In genomic region chr7:118477026-118477425, GRCh38 we compare ENCODE assay signal across 25 cellular contexts.
"Had no signal": no experiment of that assay in that cellular context is flagged by ENCODE, and none has a peak within 500 bp of the region (broad histone marks: within the 10 kb centered on the region; RNA-seq: fewer than 3 reads in every experiment).

No MANE protein-coding gene starts in this region.

- FAIRE-seq: small intestine, urothelium cell line had no signal

- H2AFZ ChIP-seq: neural progenitor cell, parathyroid adenoma had no signal

- H3K4me3 ChIP-seq: neural progenitor cell, ovary, psoas muscle, right lobe of liver, sigmoid colon, stomach, thoracic aorta, thyroid gland, tibial nerve, upper lobe of left lung, vagina had no signal

- H3K36me3 ChIP-seq: neural progenitor cell, ovary, right lobe of liver, sigmoid colon, stomach, thoracic aorta, thyroid gland, tibial nerve, upper lobe of left lung, vagina had no signal

- DNase-seq: occipital lobe; ovary; posterior cingulate gyrus; psoas muscle; right cardiac atrium; right lobe of liver; sigmoid colon; small intestine; stimulated activated CD4-positive, alpha-beta T cell treated with anti-CD3 and anti-CD28 coated beads, Interleukin-15, amount 100 ng/mL, for 24 hours; stimulated activated CD4-positive, alpha-beta T cell treated with anti-CD3 and anti-CD28 coated beads, Interleukin-2, amount 100 ng/mL, for 24 hours; stimulated activated CD4-positive, alpha-beta T cell treated with anti-CD3 and anti-CD28 coated beads, Interleukin-2, amount 100 ng/mL, for 48 hours; stimulated activated CD4-positive, alpha-beta T cell treated with anti-CD3 and anti-CD28 coated beads, Interleukin-4, amount 100 ng/mL, for 24 hours; stimulated activated naive B cell treated with anti-CD40 and anti-IgM and Interleukin-4, amounts not matched to agents 10 μg/mL and 1 μg/mL and 100 μg/mL, for 72 hours; stimulated activated naive CD4-positive, alpha-beta T cell treated with Interleukin-2 at 50 U/mL for 16 hours; stomach; thyroid gland; trophoblast cell; upper lobe of left lung had no signal

- H3K4me1 ChIP-seq: neural progenitor cell, parathyroid adenoma, psoas muscle, right lobe of liver, sigmoid colon, stomach, thyroid gland, tibial nerve, upper lobe of left lung, vagina had no signal

- H3K79me2 ChIP-seq: parathyroid adenoma had no signal

- ATAC-seq: psoas muscle; right cardiac atrium; right lobe of liver; stimulated activated effector memory CD8-positive, alpha-beta T cell treated with anti-CD3 and anti-CD28 coated beads, Interleukin-12 subunit alpha, Interleukin-12 subunit beta, amount 100 ng/mL, for 72 hours; stimulated activated naive B cell treated with anti-CD40 and anti-IgM and Interleukin-4, amounts not matched to agents 10 μg/mL and 1 μg/mL and 100 μg/mL, for 72 hours had no signal

- H3K9me3 ChIP-seq: ovary, psoas muscle, right lobe of liver, sigmoid colon, thoracic aorta, thyroid gland, vagina had no signal

- H3K27me3 ChIP-seq: neural progenitor cell, ovary, right lobe of liver, sigmoid colon, stomach, thyroid gland, tibial nerve, upper lobe of left lung, vagina had no signal

- H3K9ac ChIP-seq: neural progenitor cell, parathyroid adenoma had no signal

- H3K27ac ChIP-seq: neural progenitor cell, ovary, parathyroid adenoma, psoas muscle, right lobe of liver, sigmoid colon, stomach, thoracic aorta, thyroid gland, tibial nerve, upper lobe of left lung, vagina had no signal

- H3K4me2 ChIP-seq: neural progenitor cell had no signal
